21 cellular contexts compared by ENCODE assay signal in the genomic region with DNA sequence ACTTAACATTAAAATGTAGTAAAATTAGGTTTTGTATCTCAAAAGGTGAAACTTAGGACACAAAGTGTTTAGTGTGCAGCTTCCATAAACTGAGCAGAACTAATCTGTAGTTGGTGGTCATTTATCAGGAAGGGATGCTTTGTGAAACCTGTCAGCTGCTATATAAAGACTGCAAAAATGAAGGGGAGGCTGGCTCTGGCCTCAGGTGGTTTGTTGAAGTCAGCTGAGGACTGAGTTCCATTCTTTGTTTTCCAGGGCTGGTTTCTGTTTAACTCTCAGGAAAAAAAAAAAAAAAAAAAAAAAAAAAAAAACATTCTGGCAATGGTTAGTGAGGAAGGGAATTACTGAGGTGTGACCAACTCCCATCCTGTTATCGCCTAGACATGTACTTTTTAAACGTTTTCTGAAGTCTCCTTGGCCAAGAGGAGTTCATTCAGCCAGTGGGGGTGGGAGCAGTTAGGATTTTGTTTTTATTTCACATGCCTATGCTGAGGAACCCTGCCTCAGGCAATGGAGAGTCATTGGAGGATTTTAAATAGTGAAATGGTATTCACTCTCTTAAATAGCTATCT.
DNase-seq lines count a peak whose midpoint lies in the region; ATAC-seq and TF ChIP-seq lines count a peak whose summit lies in the region.
"Had no signal": no experiment of that assay in that cellular context is flagged by ENCODE, and none has a peak within 500 bp of the region (broad histone marks: within the 10 kb centered on the region; RNA-seq: fewer than 3 reads in every experiment).

No MANE protein-coding gene starts in this region.

- 8 to 22% (median 14%) methylated on average over 2 of the region's 2 CpGs for WGBS in heart left ventricle, 4 donors
- WGBS in spleen, 5 donors = 24 to 49% (median 28%) methylated on average over 2 of the region's 2 CpGs

- H3K4me1 Mint-ChIP-seq in osteocyte (ENCODE audit: unreplicated experiment) = peaks cover 29% of the 10 kb centered on the region

- peak overlapping the region; percentile 9 for H3K27ac Mint-ChIP-seq in osteocyte (ENCODE audit: unreplicated experiment)
- H3K27ac Mint-ChIP-seq: activated naive CD8-positive, alpha-beta T cell; dendritic cell treated with granulocyte-macrophage colony-stimulating factor and Interleukin-4, amounts not matched to agents 40 ng/mL and 50 ng/mL, for 4 days; natural killer cell treated with Interleukin-12 subunit alpha and Interleukin-12 subunit beta and Interleukin-15 and Interleukin-18, amount 100 ng/mL, for 72 hours had no signal

- H3K36me3 Mint-ChIP-seq in osteocyte (ENCODE audit: unreplicated experiment) = no peaks in the 10 kb centered on the region
- H3K36me3 Mint-ChIP-seq: activated naive CD8-positive, alpha-beta T cell; natural killer cell treated with Interleukin-12 subunit alpha and Interleukin-12 subunit beta and Interleukin-15 and Interleukin-18, amount 100 ng/mL, for 72 hours had no signal

- DNase-seq in ELF-1 (ENCODE audit: low read depth, low spot score) (peak; percentile 70), NCI-H345 (lab: John Stamatoyannopoulos, UW) (peak; percentile 36), heart left ventricle (peak in 4 of 5 donors; percentile 30 to 47 (median 38)), osteocyte (ENCODE audit: extremely low spot score, unreplicated experiment) (no peak), spleen (no peak), 8988T (no peak), NCI-H524 treated with DMSO at 0.1 percent for 48 hours (lab: John Stamatoyannopoulos, UW) (no peak)
- no peak for DNase-seq in activated naive CD4-positive, alpha-beta T cell (lab: John Stamatoyannopoulos, UW)
- DNase-seq: activated T-cell treated with anti-CD3 and anti-CD28 coated beads, Interleukin-2, amount 50 U/mL, for 48 hours; erythroblast; glutamatergic neuron; MG63; NCI-H2029 treated with DMSO at 0.1 percent for 48 hours; NCI-H526 treated with DMSO at 0.1 percent for 48 hours; stimulated activated naive CD4-positive, alpha-beta T cell treated with Interleukin-2 at 50 U/mL for 16 hours; upper lobe of left lung had no signal

- TF ChIP-seq POLR2A in heart left ventricle (IDR thresholded peaks at IDR 0.05) (no peak), spleen (IDR thresholded peaks at IDR 0.05) (no peak)

- H3K27ac ChIP-seq in heart left ventricle (peak overlapping the region in 11 of 12 donors; percentile 16 to 89 (median 65)), spleen (no peak overlapping the region)
- H3K27ac ChIP-seq: SJSA1, upper lobe of left lung had no signal

- no peaks in the 10 kb centered on the region for H3K27me3 Mint-ChIP-seq in osteocyte (ENCODE audit: unreplicated experiment)
- H3K27me3 Mint-ChIP-seq: activated naive CD8-positive, alpha-beta T cell; dendritic cell treated with granulocyte-macrophage colony-stimulating factor and Interleukin-4, amounts not matched to agents 40 ng/mL and 50 ng/mL, for 4 days; natural killer cell treated with Interleukin-12 subunit alpha and Interleukin-12 subunit beta and Interleukin-15 and Interleukin-18, amount 100 ng/mL, for 72 hours had no signal

- H3K4me1 ChIP-seq in heart left ventricle (peaks cover 4 to 56% (median 30%) of the 10 kb centered on the region in 12 donors), spleen (no peaks in the 10 kb centered on the region)
- H3K4me1 ChIP-seq: SJSA1 had no signal

- no peak overlapping the region for H3K4me3 ChIP-seq in heart left ventricle
- H3K4me3 ChIP-seq in spleen = no peak overlapping the region
- H3K4me3 ChIP-seq: MG63, SJSA1, upper lobe of left lung had no signal

- ATAC-seq in heart left ventricle = peak; percentile 77 to 91 (median 82)
- ATAC-seq: activated CD4-positive, CD25-positive, alpha-beta regulatory T cell treated with anti-CD3 and anti-CD28 coated beads, Interleukin-2, amount 50 U/mL, for 24 hours; natural killer cell treated with Interleukin-12 subunit alpha and Interleukin-12 subunit beta and Interleukin-15 and Interleukin-18, amount 100 ng/mL, for 72 hours had no signal

- no peak overlapping the region for H3K4me3 Mint-ChIP-seq in osteocyte (ENCODE audit: unreplicated experiment)
- H3K4me3 Mint-ChIP-seq: activated naive CD8-positive, alpha-beta T cell; dendritic cell treated with granulocyte-macrophage colony-stimulating factor and Interleukin-4, amounts not matched to agents 40 ng/mL and 50 ng/mL, for 4 days; natural killer cell treated with Interleukin-12 subunit alpha and Interleukin-12 subunit beta and Interleukin-15 and Interleukin-18, amount 100 ng/mL, for 72 hours had no signal

- intact Hi-C loops in heart left ventricle (cut with DNase I) = loop anchor here in 3 of 10 donors (2.0 to 10.0 kb wide), 4 partner anchors 39 to 321 kb away; partner anchors contain the start of gene NGLY1 (in 1 of the 3)
- intact Hi-C loops in spleen (cut with DNase I; ENCODE audit: low total_unique reads) = no loop called here

- H3K36me3 ChIP-seq in heart left ventricle = no peaks in the 10 kb centered on the region
- no peaks in the 10 kb centered on the region for H3K36me3 ChIP-seq in spleen
- H3K36me3 ChIP-seq: MG63, SJSA1, upper lobe of left lung had no signal

- peaks cover 14% of the 10 kb centered on the region for H3K9me3 Mint-ChIP-seq in osteocyte (ENCODE audit: unreplicated experiment)

- no peaks in the 10 kb centered on the region for H3K27me3 ChIP-seq in heart left ventricle
- H3K27me3 ChIP-seq in spleen (replicated peaks in 1 of 7) = no peaks in the 10 kb centered on the region
- H3K27me3 ChIP-seq: MG63, SJSA1, upper lobe of left lung had no signal

- H3K9me3 ChIP-seq in heart left ventricle (peaks cover 0 to 8% (median 0%) of the 10 kb centered on the region in 12 donors), spleen (peaks cover 0 to 9% (median 5%) of the 10 kb centered on the region in 8 donors)
- H3K9me3 ChIP-seq: MG63, SJSA1, upper lobe of left lung had no signal

- TF ChIP-seq CTCF in heart left ventricle (IDR thresholded peaks at IDR 0.05) (no peak), osteocyte (IDR thresholded peaks at IDR 0.05) (no peak), spleen (IDR thresholded peaks at IDR 0.05 in 8 of 11, conservative IDR thresholded peaks at IDR 0.05 in 3 of 11) (no peak)

Comparison
In these comparisons a context has a peak if more than half of its experiments do, and no peak if none do; other contexts are left out.
1. DNase-seq: peak in ELF-1 (single experiment), NCI-H345 (single experiment) and heart left ventricle (4 of 5); none in osteocyte (single experiment), activated naive CD4-positive, alpha-beta T cell (0 of 4), spleen (single experiment), 8988T (single experiment) and NCI-H524 treated with DMSO at 0.1 percent for 48 hours (single experiment).
2. H3K27ac ChIP-seq: peak in heart left ventricle (11 of 12); none in spleen (0 of 8).